ENCODE assay signal across 1 cellular context in genomic region chr14:89409961-89410360, GRCh38.
TF ChIP-seq lines count a peak whose summit lies in the region.

No MANE protein-coding gene starts in this region.

TF ChIP-seq in IMR-90, 13 proteins besides CTCF, POLR2A, EP300 and RAD21 (continued from another document):
- no peak for TF ChIP-seq ELK1 (IDR thresholded peaks at IDR 0.05; ENCODE audit: borderline replicate concordance, low read depth, low read length)
- no peak for TF ChIP-seq FOS (IDR thresholded peaks at IDR 0.05; ENCODE audit: low read depth, low read length)
- no peak for TF ChIP-seq MXI1 (IDR thresholded peaks at IDR 0.05; ENCODE audit: borderline replicate concordance, low read depth, low read length)
- no peak for TF ChIP-seq MAFK (IDR thresholded peaks at IDR 0.05; ENCODE audit: low read depth, low read length)
- TF ChIP-seq BHLHE40 (IDR thresholded peaks at IDR 0.05; ENCODE audit: low read depth, low read length) = no peak
- TF ChIP-seq RCOR1 (IDR thresholded peaks at IDR 0.05; ENCODE audit: insufficient replicate concordance, low read length) = no peak
- no peak for TF ChIP-seq MAZ (IDR thresholded peaks at IDR 0.05; ENCODE audit: borderline replicate concordance, low read depth, low read length)
- no peak for TF ChIP-seq CHD1 (IDR thresholded peaks at IDR 0.05; ENCODE audit: low read depth, low read length)
- TF ChIP-seq USF2 (IDR thresholded peaks at IDR 0.05; ENCODE audit: low read depth, low read length) = no peak
